14 cellular contexts compared by ENCODE assay signal in the genomic region with DNA sequence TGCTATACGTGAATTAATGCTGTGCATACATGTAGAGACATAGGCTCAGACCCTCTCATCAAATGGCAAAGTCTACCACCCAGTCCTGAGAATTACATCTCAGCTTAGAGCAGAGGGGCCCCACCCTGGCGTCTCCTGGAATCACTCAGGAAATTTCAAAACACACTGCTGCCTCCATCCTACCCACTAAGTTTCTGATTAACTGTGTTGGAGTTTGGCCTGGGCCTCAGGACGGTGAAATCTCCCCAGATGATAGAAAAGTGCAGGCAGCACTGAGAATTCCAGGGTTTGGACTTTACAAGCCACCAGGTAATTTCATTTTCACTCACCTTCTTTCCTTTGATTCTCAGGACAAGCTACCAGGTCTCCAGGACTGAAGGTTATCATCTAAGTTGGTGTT. TPM values are rescaled to one million over a fixed set of nuclear protein-coding genes. Genes with fewer than 3 reads are reported as not detected.
DNase-seq lines count a peak whose midpoint lies in the region; ATAC-seq and TF ChIP-seq lines count a peak whose summit lies in the region.
"Had no signal": no experiment of that assay in that cellular context is flagged by ENCODE, and none has a peak within 500 bp of the region (broad histone marks: within the 10 kb centered on the region; RNA-seq: fewer than 3 reads in every experiment).

No MANE protein-coding gene starts in this region.

- H2AFZ ChIP-seq in mesenchymal stem cell (ENCODE audit: low read depth, low read length): no peak overlapping the region
- H2AFZ ChIP-seq: PC-9 had no signal

- no peaks in the 10 kb centered on the region for H3K79me1 ChIP-seq in mesenchymal stem cell (replicated peaks; ENCODE audit: low read length, poor library complexity, severe bottlenecking)

- no peak overlapping the region for H3K23ac ChIP-seq in mesenchymal stem cell (ENCODE audit: low read length in 2 of 2)

- H3K18ac ChIP-seq in mesenchymal stem cell (ENCODE audit: low read depth in 1 of 2, low read length in 2 of 2): peak overlapping the region; percentile 48 to 62

- no peak overlapping the region for H4K91ac ChIP-seq in mesenchymal stem cell (ENCODE audit: low read length)

- H3K9ac ChIP-seq in mesenchymal stem cell (ENCODE audit: low read length): no peak overlapping the region

- no peak for ATAC-seq in T-cell (replicated peaks in 1 of 4)
- ATAC-seq: K562 had no signal

- no peak overlapping the region for H2BK120ac ChIP-seq in mesenchymal stem cell (ENCODE audit: low read depth, low read length)

- POLR2A ChIA-PET in activated CD4-positive, alpha-beta memory T cell treated with anti-CD3 and anti-CD28 coated beads for 36 hours (lab: Charles Lee): no interaction called here
- POLR2A ChIA-PET in activated CD4-positive, alpha-beta memory T cell treated with anti-CD3 and anti-CD28 coated beads, Interleukin-2, amount 10 ng/mL, durations not matched to agents 7 days and 5 days (lab: Charles Lee): interaction anchor here (1.2 to 1.6 kb wide), 2 partner anchors 38 to 76 kb away, joined by 4 to 5 read pairs; no protein-coding TSS in a partner anchor
- POLR2A ChIA-PET in T-cell (lab: Charles Lee): no interaction called here
- POLR2A ChIA-PET in Caco-2 (lab: Charles Lee): no interaction called here

- DNase-seq in activated CD4-positive, alpha-beta memory T cell treated with anti-CD3 and anti-CD28 coated beads for 36 hours: no peak
- DNase-seq in activated CD4-positive, alpha-beta memory T cell treated with anti-CD3 and anti-CD28 coated beads, Interleukin-2, amount 10 ng/mL, durations not matched to agents 7 days and 5 days: no peak
- no peak for DNase-seq in CD14-positive monocyte (ENCODE audit: low spot score)
- DNase-seq in T-cell: no peak
- DNase-seq in mesenchymal stem cell: no peak
- DNase-seq in stimulated activated CD8-positive, alpha-beta memory T cell treated with anti-CD3 and anti-CD28 coated beads, Interleukin-4, amount 100 ng/mL, for 48 hours: no peak
- no peak for DNase-seq in Caco-2
- no peak for DNase-seq in effector memory CD4-positive, alpha-beta T cell
- DNase-seq: CD8-positive, alpha-beta memory T cell; GOT3; NCI-H1048; PC-9 had no signal

- H3K14ac ChIP-seq in mesenchymal stem cell (ENCODE audit: low read length in 2 of 2): no peak overlapping the region

- H2BK12ac ChIP-seq in mesenchymal stem cell (ENCODE audit: low read length in 2 of 2): no peak overlapping the region

- peaks cover 56% of the 10 kb centered on the region for H3K4me1 Mint-ChIP-seq in activated CD4-positive, alpha-beta memory T cell treated with anti-CD3 and anti-CD28 coated beads for 36 hours (ENCODE audit: low read depth)
- H3K4me1 Mint-ChIP-seq in activated CD4-positive, alpha-beta memory T cell treated with anti-CD3 and anti-CD28 coated beads, Interleukin-2, amount 10 ng/mL, durations not matched to agents 7 days and 5 days: peaks cover 54% of the 10 kb centered on the region
- H3K4me1 Mint-ChIP-seq in CD14-positive monocyte (peaks cover 58% of the 10 kb centered on the region), T-cell (peaks cover 66 to 69% (median 68%) of the 10 kb centered on the region in 3 donors), Caco-2 (ENCODE audit: low read depth, unreplicated experiment) (no peaks in the 10 kb centered on the region)

- no peaks in the 10 kb centered on the region for H3K36me3 Mint-ChIP-seq in activated CD4-positive, alpha-beta memory T cell treated with anti-CD3 and anti-CD28 coated beads for 36 hours
- peaks cover 21% of the 10 kb centered on the region for H3K36me3 Mint-ChIP-seq in activated CD4-positive, alpha-beta memory T cell treated with anti-CD3 and anti-CD28 coated beads, Interleukin-2, amount 10 ng/mL, durations not matched to agents 7 days and 5 days (ENCODE audit: low read depth)
- H3K36me3 Mint-ChIP-seq in CD14-positive monocyte (peaks cover 3 to 6% of the 10 kb centered on the region in 2 donors), T-cell (no peaks in the 10 kb centered on the region), Caco-2 (ENCODE audit: insufficient read depth, unreplicated experiment) (no peaks in the 10 kb centered on the region)

- intact Hi-C loops in activated CD4-positive, alpha-beta memory T cell treated with anti-CD3 and anti-CD28 coated beads for 36 hours (cut with micrococcal nuclease): no loop called here
- intact Hi-C loops in CD14-positive monocyte (cut with micrococcal nuclease) (no loop called here), Caco-2 (cut with micrococcal nuclease; ENCODE audit: unreplicated experiment) (no loop called here)

- H3K4me3 Mint-ChIP-seq in activated CD4-positive, alpha-beta memory T cell treated with anti-CD3 and anti-CD28 coated beads for 36 hours: no peak overlapping the region
- no peak overlapping the region for H3K4me3 Mint-ChIP-seq in activated CD4-positive, alpha-beta memory T cell treated with anti-CD3 and anti-CD28 coated beads, Interleukin-2, amount 10 ng/mL, durations not matched to agents 7 days and 5 days
- peak overlapping the region; percentile 34 to 78 for H3K4me3 Mint-ChIP-seq in CD14-positive monocyte
- peak overlapping the region in 1 of 3 donors; percentile 23 for H3K4me3 Mint-ChIP-seq in T-cell
- no peak overlapping the region for H3K4me3 Mint-ChIP-seq in Caco-2 (ENCODE audit: unreplicated experiment)
- H3K4me3 Mint-ChIP-seq: CD8-positive, alpha-beta memory T cell had no signal

- H2AK5ac ChIP-seq in mesenchymal stem cell (ENCODE audit: low read length, severe bottlenecking): no peak overlapping the region

- no peak overlapping the region for H2BK5ac ChIP-seq in mesenchymal stem cell (ENCODE audit: low read depth, low read length, poor library complexity, severe bottlenecking)

- peak overlapping the region; percentile 23 for H3K27ac Mint-ChIP-seq in activated CD4-positive, alpha-beta memory T cell treated with anti-CD3 and anti-CD28 coated beads for 36 hours
- no peak overlapping the region for H3K27ac Mint-ChIP-seq in activated CD4-positive, alpha-beta memory T cell treated with anti-CD3 and anti-CD28 coated beads, Interleukin-2, amount 10 ng/mL, durations not matched to agents 7 days and 5 days
- H3K27ac Mint-ChIP-seq in CD14-positive monocyte (peak overlapping the region; percentile 2 to 90 (median 75)), T-cell (peak overlapping the region; percentile 86 to 89), Caco-2 (ENCODE audit: unreplicated experiment) (no peak overlapping the region)

- H3K36me3 ChIP-seq in mesenchymal stem cell (ENCODE audit: control insufficient read depth in 1 of 2, insufficient read depth in 2 of 2, low read depth in 1 of 2, low read length in 2 of 2) (no peaks in the 10 kb centered on the region), Caco-2 (ENCODE audit: control insufficient read depth, insufficient read depth, low read length) (no peaks in the 10 kb centered on the region)
- no peaks in the 10 kb centered on the region for H3K36me3 ChIP-seq in effector memory CD4-positive, alpha-beta T cell (ENCODE audit: control insufficient read depth, insufficient read depth, low read length)

- 100% methylated on average over 2 of the region's 3 CpGs for WGBS in mesenchymal stem cell

- no TSS peak for BruUV-seq in Caco-2 (replicated peaks; lab: Mats Ljungman, UMichigan)

- H3K9me3 ChIP-seq in mesenchymal stem cell (ENCODE audit: control insufficient read depth, low read length) (no peaks in the 10 kb centered on the region), Caco-2 (no peaks in the 10 kb centered on the region)
- no peaks in the 10 kb centered on the region for H3K9me3 ChIP-seq in effector memory CD4-positive, alpha-beta T cell (ENCODE audit: control insufficient read depth, low read length)

- peaks cover 3% of the 10 kb centered on the region for H3K9me3 Mint-ChIP-seq in activated CD4-positive, alpha-beta memory T cell treated with anti-CD3 and anti-CD28 coated beads for 36 hours
- H3K9me3 Mint-ChIP-seq in activated CD4-positive, alpha-beta memory T cell treated with anti-CD3 and anti-CD28 coated beads, Interleukin-2, amount 10 ng/mL, durations not matched to agents 7 days and 5 days: peaks cover 5% of the 10 kb centered on the region
- H3K9me3 Mint-ChIP-seq in CD14-positive monocyte (peaks cover 0 to 3% (median 0%) of the 10 kb centered on the region in 7 donors), T-cell (no peaks in the 10 kb centered on the region), Caco-2 (ENCODE audit: unreplicated experiment) (no peaks in the 10 kb centered on the region)

- H3K4me1 ChIP-seq in mesenchymal stem cell (ENCODE audit: control insufficient read depth, insufficient read depth, low read depth, low read length) (no peaks in the 10 kb centered on the region), Caco-2 (no peaks in the 10 kb centered on the region)
- H3K4me1 ChIP-seq in effector memory CD4-positive, alpha-beta T cell (ENCODE audit: control insufficient read depth, insufficient read depth, low read length, poor library complexity, severe bottlenecking): peaks cover 36% of the 10 kb centered on the region

- no peak overlapping the region for H3K4ac ChIP-seq in mesenchymal stem cell (ENCODE audit: low read depth in 1 of 2, low read length in 2 of 2)

- no peak for TF ChIP-seq CTCF in CD14-positive monocyte (IDR thresholded peaks at IDR 0.05)
- no peak for TF ChIP-seq CTCF in Caco-2 (IDR thresholded peaks at IDR 0.05; ENCODE audit: insufficient read depth in 1 of 2, low read depth in 1 of 2, low read length in 1 of 2, severe bottlenecking in 1 of 2, unreplicated experiment in 1 of 2)

- no peak overlapping the region for H3K4me2 ChIP-seq in mesenchymal stem cell (ENCODE audit: low read length, poor library complexity, severe bottlenecking)
- H3K4me2 ChIP-seq: PC-9 had no signal

- no peaks in the 10 kb centered on the region for H3K27me3 Mint-ChIP-seq in activated CD4-positive, alpha-beta memory T cell treated with anti-CD3 and anti-CD28 coated beads for 36 hours
- no peaks in the 10 kb centered on the region for H3K27me3 Mint-ChIP-seq in activated CD4-positive, alpha-beta memory T cell treated with anti-CD3 and anti-CD28 coated beads, Interleukin-2, amount 10 ng/mL, durations not matched to agents 7 days and 5 days
- H3K27me3 Mint-ChIP-seq in CD14-positive monocyte (ENCODE audit: low read depth in 3 of 3): peaks cover 0 to 39% (median 0%) of the 10 kb centered on the region in 3 donors
- H3K27me3 Mint-ChIP-seq in T-cell: peaks cover 0 to 15% of the 10 kb centered on the region in 2 donors
- H3K27me3 Mint-ChIP-seq in Caco-2 (ENCODE audit: insufficient read depth, unreplicated experiment): no peaks in the 10 kb centered on the region
- H3K27me3 Mint-ChIP-seq: CD8-positive, alpha-beta memory T cell had no signal

- H3K27ac ChIP-seq in mesenchymal stem cell (ENCODE audit: low read length, poor library complexity, severe bottlenecking): no peak overlapping the region
- H3K27ac ChIP-seq in effector memory CD4-positive, alpha-beta T cell (ENCODE audit: insufficient read depth, low read length, poor library complexity, severe bottlenecking): no peak overlapping the region
- H3K27ac ChIP-seq: PC-9 had no signal

- CTCF ChIA-PET in activated CD4-positive, alpha-beta memory T cell treated with anti-CD3 and anti-CD28 coated beads for 36 hours (lab: Charles Lee): no interaction called here
- CTCF ChIA-PET in activated CD4-positive, alpha-beta memory T cell treated with anti-CD3 and anti-CD28 coated beads, Interleukin-2, amount 10 ng/mL, durations not matched to agents 7 days and 5 days (lab: Charles Lee): no interaction called here
- CTCF ChIA-PET in T-cell (lab: Charles Lee) (interaction anchor here in 1 of 2 donors (0.6 kb wide), 1 partner anchor 73 kb away, joined by 9 read pairs; no protein-coding TSS in a partner anchor), Caco-2 (lab: Charles Lee) (no interaction called here)

- H3K27me3 ChIP-seq in mesenchymal stem cell (ENCODE audit: control insufficient read depth in 1 of 2, insufficient read depth in 1 of 2, low read length in 2 of 2) (peaks cover 0 to 6% of the 10 kb centered on the region in 2 experiments), Caco-2 (replicated peaks; ENCODE audit: control insufficient read depth, insufficient read depth, low read length) (no peaks in the 10 kb centered on the region)
- H3K27me3 ChIP-seq in effector memory CD4-positive, alpha-beta T cell (replicated peaks; ENCODE audit: control insufficient read depth, insufficient read depth, low read length, poor library complexity, severe bottlenecking): no peaks in the 10 kb centered on the region

- H3K4me3 ChIP-seq in mesenchymal stem cell (ENCODE audit: insufficient read depth in 1 of 2, low read depth in 1 of 2, low read length in 2 of 2) (no peak overlapping the region), Caco-2 (ENCODE audit: low read depth, low read length) (no peak overlapping the region)
- H3K4me3 ChIP-seq in effector memory CD4-positive, alpha-beta T cell (ENCODE audit: insufficient read depth, low read depth, low read length, poor library complexity, severe bottlenecking): no peak overlapping the region
- H3K4me3 ChIP-seq: K562, PC-9 had no signal

- no peak overlapping the region for H4K8ac ChIP-seq in mesenchymal stem cell (ENCODE audit: low read length)

- no peak overlapping the region for H2BK15ac ChIP-seq in mesenchymal stem cell (ENCODE audit: low read depth, poor library complexity, severe bottlenecking)

RNA-seq across cellular contexts. Expression of a gene that starts 3.3 kb away (rescaled TPM):
- under 1 TPM in 1 of 2 experiments, not detected in 1; 0.05 TPM for total RNA-seq in activated CD4-positive, alpha-beta memory T cell treated with anti-CD3 and anti-CD28 coated beads for 36 hours
- not detected for total RNA-seq in activated CD4-positive, alpha-beta memory T cell treated with anti-CD3 and anti-CD28 coated beads, Interleukin-2, amount 10 ng/mL, durations not matched to agents 7 days and 5 days
- polyA plus RNA-seq in CD14-positive monocyte: not detected
- not detected for total RNA-seq in T-cell
- 0.07 TPM for polyA plus RNA-seq in mesenchymal stem cell (2013, experiment 1 of 2)
- 0.04 TPM for polyA plus RNA-seq in mesenchymal stem cell (2013, experiment 2 of 2)
- total RNA-seq in Caco-2 (2022): not detected in 2 replicates
- total RNA-seq: A172; CD8-positive, alpha-beta memory T cell; K562; PC-9 had no signal
- polyA plus RNA-seq: CD8-positive, alpha-beta memory T cell; K562 had no signal

Comparison
In these comparisons a context has a peak if more than half of its experiments do, and no peak if none do; other contexts are left out.
1. H3K27ac Mint-ChIP-seq: peak in activated CD4-positive, alpha-beta memory T cell treated with anti-CD3 and anti-CD28 coated beads for 36 hours (single experiment), CD14-positive monocyte (7 of 7) and T-cell (2 of 2); none in activated CD4-positive, alpha-beta memory T cell treated with anti-CD3 and anti-CD28 coated beads, Interleukin-2, amount 10 ng/mL, durations not matched to agents 7 days and 5 days (single experiment) and Caco-2 (single experiment).
2. H3K4me3 Mint-ChIP-seq: peak in CD14-positive monocyte (2 of 2); none in activated CD4-positive, alpha-beta memory T cell treated with anti-CD3 and anti-CD28 coated beads for 36 hours (single experiment), activated CD4-positive, alpha-beta memory T cell treated with anti-CD3 and anti-CD28 coated beads, Interleukin-2, amount 10 ng/mL, durations not matched to agents 7 days and 5 days (single experiment) and Caco-2 (single experiment).